ENCODE assay signal across 8 cellular contexts in the genomic region with DNA sequence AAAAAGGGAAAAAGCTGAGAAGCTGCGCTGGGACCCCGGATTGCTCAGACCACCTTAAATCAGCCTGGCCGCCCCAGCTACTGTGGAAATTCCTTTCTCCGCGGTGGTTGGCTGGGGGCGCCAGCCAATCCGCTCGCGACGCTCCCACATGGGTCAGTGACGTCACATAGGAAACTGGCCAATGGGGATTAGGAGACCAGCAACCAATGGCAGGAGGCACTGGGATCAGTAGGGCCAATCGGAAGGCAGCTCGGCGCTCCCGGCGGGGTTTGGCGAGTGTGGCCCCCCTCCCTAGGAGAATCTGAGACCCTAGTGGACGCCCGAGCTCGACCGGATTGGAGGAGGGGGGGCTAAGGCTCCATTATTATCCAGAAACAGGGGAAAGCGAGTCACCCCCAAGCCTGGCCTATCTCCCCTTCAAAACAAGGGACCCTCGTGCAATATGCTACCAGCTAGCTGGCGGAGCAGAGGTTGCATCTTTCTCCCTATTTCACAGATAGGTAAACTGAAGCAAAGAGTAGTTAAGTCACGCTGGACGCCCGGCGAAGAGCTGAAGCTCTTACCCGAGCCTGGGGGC. TPM values are rescaled to one million over a fixed set of nuclear protein-coding genes. Genes with fewer than 3 reads are reported as not detected.
DNase-seq lines count a peak whose midpoint lies in the region; ATAC-seq, FAIRE-seq and TF ChIP-seq lines count a peak whose summit lies in the region.

No MANE protein-coding gene starts in this region.

- POLR2A ChIA-PET in T-cell (lab: Charles Lee) = interaction anchor here (0.5 to 0.9 kb wide), 7 partner anchors 25 to 993 kb away, joined by 3 to 8 read pairs (median 5); a partner anchor contains a TSS

- H3K4me1 Mint-ChIP-seq in T-cell = peaks cover 26 to 47% (median 33%) of the 10 kb centered on the region in 3 donors
- peaks cover 36% of the 10 kb centered on the region for H3K4me1 Mint-ChIP-seq in type B pancreatic cell (ENCODE audit: unreplicated experiment)

- 0% methylated on average over 29 of the region's 29 CpGs for WGBS in heart right ventricle, 2 donors

- CTCF ChIA-PET in T-cell (lab: Charles Lee) = interaction anchor here in 1 of 2 donors (0.6 to 1.6 kb wide), 10 partner anchors 17 to 1767 kb away, joined by 3 to 11 read pairs (median 4); a partner anchor contains a TSS

- TF ChIP-seq POLR2A in GM12891 (IDR thresholded peaks at IDR 0.05; ENCODE audit: low read depth, low read length) = 0 out of 2 replicates have a peak, but pooled peaks have one; percentile 0

- intact Hi-C loops in heart right ventricle (cut with DNase I) = loop anchor here in 8 of 10 donors (1.0 to 10.0 kb wide), 10 partner anchors 21 to 83 kb away; a partner anchor contains a TSS

- ATAC-seq in HG02852 (IDR thresholded peaks at IDR 0.05; ENCODE audit: unreplicated experiment) (peak; percentile 86), T-cell (replicated peaks in 1 of 4) (peak; percentile 88 to 91 (median 90)), heart right ventricle (peak; percentile 93 to 98 (median 96))

- peak in 1 of 9 donors; percentile 9 for TF ChIP-seq CTCF in heart right ventricle (IDR thresholded peaks at IDR 0.05)
- TF ChIP-seq CTCF in type B pancreatic cell (conservative IDR thresholded peaks at IDR 0.05) = no peak

- no peaks in the 10 kb centered on the region for H3K9me3 Mint-ChIP-seq in T-cell
- no peaks in the 10 kb centered on the region for H3K9me3 Mint-ChIP-seq in type B pancreatic cell

- peak overlapping the region; percentile 84 to 91 (median 88) for H3K4me3 Mint-ChIP-seq in T-cell
- H3K4me3 Mint-ChIP-seq in type B pancreatic cell = peak overlapping the region; percentile 93

- no peaks in the 10 kb centered on the region for H3K9me3 ChIP-seq in heart right ventricle

- H3K27me3 ChIP-seq in heart right ventricle = peaks cover 0 to 3% (median 0%) of the 10 kb centered on the region in 7 donors

- peak overlapping the region; percentile 96 to 97 for H3K27ac Mint-ChIP-seq in T-cell
- peak overlapping the region; percentile 96 for H3K27ac Mint-ChIP-seq in type B pancreatic cell

- peak overlapping the region; percentile 47 to 66 (median 62) for H3K4me3 ChIP-seq in heart right ventricle

- peak; percentile 99 for FAIRE-seq in GM12891 (lab: Jason Lieb, UNC)

- H3K36me3 Mint-ChIP-seq in T-cell = no peaks in the 10 kb centered on the region
- H3K36me3 Mint-ChIP-seq in type B pancreatic cell = no peaks in the 10 kb centered on the region

- peaks cover 12 to 26% (median 21%) of the 10 kb centered on the region in 9 donors for H3K4me1 ChIP-seq in heart right ventricle

- no peaks in the 10 kb centered on the region for H3K36me3 ChIP-seq in heart right ventricle

- H3K27me3 Mint-ChIP-seq in T-cell (no peaks in the 10 kb centered on the region), type B pancreatic cell (peaks cover 34% of the 10 kb centered on the region)

- peak; percentile 99 for DNase-seq in GM12891 (ENCODE audit: insufficient read length, low spot score)
- peak; percentile 98 for DNase-seq in NCI-H146 (lab: John Stamatoyannopoulos, UW)
- DNase-seq in T-cell = peak; percentile 81 to 96 (median 94)
- peak; percentile 94 for DNase-seq in amniotic stem cell (lab: John Stamatoyannopoulos, UW)
- DNase-seq in heart right ventricle = peak; percentile 97 to 100
- peak; percentile 99 for DNase-seq in pons (ENCODE audit: low spot score)
- peak; percentile 98 for DNase-seq in type B pancreatic cell (ENCODE audit: extremely low spot score, unreplicated experiment)

- H3K27ac ChIP-seq in heart right ventricle = peak overlapping the region; percentile 83 to 97 (median 92)

TF ChIP-seq in GM12891, 5 proteins besides CTCF, POLR2A, EP300 and RAD21:
- peak; percentile 60; the same call in 1 of the 2 replicates for TF ChIP-seq POLR2AphosphoS5 (IDR thresholded peaks at IDR 0.05; ENCODE audit: low read depth, low read length)
- no peak for TF ChIP-seq TAF1 (IDR thresholded peaks at IDR 0.05; ENCODE audit: low read depth, low read length)

RNA-seq across cellular contexts. Expression of a gene that starts 6.5 kb away (rescaled TPM):
- polyA plus RNA-seq in GM12891 (2012; ENCODE audit: low read depth, missing spikeins) = 0.06 TPM
- total RNA-seq in T-cell (10 to 100 TPM; 16.7 to 29.7 (median 21.5) TPM), heart right ventricle (10 to 100 TPM; 28.2 to 64.5 (median 39.9) TPM), type B pancreatic cell (ENCODE audit: low replicate concordance) (37.7 and 52.8 TPM in 2 replicates)
- 10 to 100 TPM; 35.9 to 54.6 TPM for polyA plus RNA-seq in heart right ventricle

RNA-seq across cellular contexts. Expression of a gene that starts 26.7 kb away (rescaled TPM):
- polyA plus RNA-seq in GM12891 (2012; ENCODE audit: low read depth, missing spikeins) = 250 TPM
- total RNA-seq in T-cell (1,000 to 10,000 TPM in 3 of 5 donors, 100 to 1,000 TPM in 2; 777 to 1,202 (median 1,047) TPM), heart right ventricle (100 to 1,000 TPM; 653 to 857 (median 758) TPM), type B pancreatic cell (ENCODE audit: low replicate concordance) (302 and 418 TPM in 2 replicates)
- 1,000 to 10,000 TPM in 1 of 2 donors, 100 to 1,000 TPM in 1; 679 to 1,254 TPM for polyA plus RNA-seq in heart right ventricle

RNA-seq across cellular contexts. Expression of a gene that starts 58.3 kb away (rescaled TPM):
- polyA plus RNA-seq in GM12891 (2012; ENCODE audit: low read depth, missing spikeins) = 10.3 TPM
- under 1 TPM in 3 of 5 donors, not detected in 2; 0.36 to 0.61 (median 0.50) TPM for total RNA-seq in T-cell
- 1 to 10 TPM in 2 of 10 donors, under 1 TPM in 5, not detected in 3; 0.34 to 2.8 (median 0.45) TPM for total RNA-seq in heart right ventricle
- 1 to 10 TPM; 1.2 to 3.5 TPM for polyA plus RNA-seq in heart right ventricle
- total RNA-seq in type B pancreatic cell (ENCODE audit: low replicate concordance) = 3.8 TPM in 2 replicates

RNA-seq across cellular contexts. Expression of a gene that starts 58.5 kb away (rescaled TPM):
- 4.3 TPM for polyA plus RNA-seq in GM12891 (2012; ENCODE audit: low read depth, missing spikeins)
- 1 to 10 TPM; 2.3 to 6.3 (median 4.0) TPM for total RNA-seq in T-cell
- 10 to 100 TPM; 57.4 to 83.2 (median 68.8) TPM for total RNA-seq in heart right ventricle
- polyA plus RNA-seq in heart right ventricle = 10 to 100 TPM; 28.2 to 40.7 TPM
- 46.9 and 62.0 TPM in 2 replicates for total RNA-seq in type B pancreatic cell (ENCODE audit: low replicate concordance)

Comparison
In these comparisons a context has a peak if more than half of its experiments do, and no peak if none do; other contexts are left out.
1. Peak in every context shown above with its lines: DNase-seq, ATAC-seq, H3K4me3 ChIP-seq and H3K27ac ChIP-seq.